ENCODE assay signal across 21 cellular contexts in genomic region chr1:84427520-84428188, GRCh38. TPM values are rescaled to one million over a fixed set of nuclear protein-coding genes. Genes with fewer than 3 reads are reported as not detected.
DNase-seq lines count a peak whose midpoint lies in the region; ATAC-seq, FAIRE-seq and TF ChIP-seq lines count a peak whose summit lies in the region.
"Had no signal": no experiment of that assay in that cellular context is flagged by ENCODE, and none has a peak within 500 bp of the region (broad histone marks: within the 10 kb centered on the region; RNA-seq: fewer than 3 reads in every experiment).

No MANE protein-coding gene starts in this region.

- no peak for DNase-seq in activated CD8-positive, alpha-beta T cell treated with anti-CD3 and anti-CD28 coated beads, Interleukin-2, amount 10 ng/mL, durations not matched to agents 7 days and 5 days
- DNase-seq in activated CD8-positive, alpha-beta T cell treated with anti-CD3 and anti-CD28 coated beads for 36 hours = no peak
- DNase-seq in PC-3 (peak; percentile 32), endothelial cell of umbilical vein (ENCODE audit: low read depth, low spot score) (no peak), NCI-H1048 (lab: John Stamatoyannopoulos, UW) (no peak)
- no peak for DNase-seq in stimulated activated effector memory CD8-positive, alpha-beta T cell treated with anti-CD3 and anti-CD28 coated beads, Interleukin-12 subunit alpha, Interleukin-12 subunit beta, amount 100 ng/mL, for 72 hours (ENCODE audit: low spot score in 2 of 2)
- DNase-seq in naive thymus-derived CD8-positive, alpha-beta T cell = no peak
- DNase-seq: central memory CD4-positive, alpha-beta T cell; DMS79 treated with DMSO at 0.1 percent for 48 hours; NCI-H1092 treated with DMSO at 0.1 percent for 48 hours; stimulated activated CD4-positive, alpha-beta T cell treated with anti-CD3 and anti-CD28 coated beads, Interleukin-12 subunit alpha, Interleukin-12 subunit beta, amount 100 ng/mL, for 4 hours; stimulated activated naive B cell treated with anti-CD40 and anti-IgM and Interleukin-4, amounts not matched to agents 10 μg/mL and 1 μg/mL and 100 μg/mL, for 72 hours had no signal

- peaks cover 16% of the 10 kb centered on the region for H3K4me1 ChIP-seq in PC-3 (ENCODE audit: insufficient read depth, low read length)
- H3K4me1 ChIP-seq in endothelial cell of umbilical vein (ENCODE audit: control insufficient read depth, extremely low read depth, insufficient read depth, low read length) = peaks cover 4% of the 10 kb centered on the region

- dilution Hi-C loops in endothelial cell of umbilical vein (cut with MboI; ENCODE audit: extremely low pct_ligation_motif_present, low sequenced_read_pairs) = loop anchor here (25.0 kb wide), 2 partner anchors 185 to 290 kb away; partner anchors contain the start of gene PRKACB

- no peaks in the 10 kb centered on the region for H4K20me1 ChIP-seq in PC-3 (ENCODE audit: low read length)
- no peaks in the 10 kb centered on the region for H4K20me1 ChIP-seq in endothelial cell of umbilical vein (replicated peaks; ENCODE audit: control insufficient read depth, extremely low read depth, insufficient read depth, low read length)

- H3K4me2 ChIP-seq in PC-3 (ENCODE audit: low read length) = no peak overlapping the region
- no peak overlapping the region for H3K4me2 ChIP-seq in endothelial cell of umbilical vein (ENCODE audit: insufficient read depth, low read length)
- H3K4me2 ChIP-seq: hepatocyte had no signal

- H3K27me3 Mint-ChIP-seq in activated CD8-positive, alpha-beta T cell treated with anti-CD3 and anti-CD28 coated beads, Interleukin-2, amount 10 ng/mL, durations not matched to agents 7 days and 5 days (ENCODE audit: low read depth) = peaks cover 5% of the 10 kb centered on the region
- no peaks in the 10 kb centered on the region for H3K27me3 Mint-ChIP-seq in activated CD8-positive, alpha-beta T cell treated with anti-CD3 and anti-CD28 coated beads for 36 hours
- peaks cover 0 to 4% (median 0%) of the 10 kb centered on the region in 5 donors for H3K27me3 Mint-ChIP-seq in naive thymus-derived CD8-positive, alpha-beta T cell
- H3K27me3 Mint-ChIP-seq: IgD-negative memory B cell; stimulated activated naive B cell treated with anti-CD40 and anti-IgM and Interleukin-4, amounts not matched to agents 10 μg/mL and 1 μg/mL and 100 μg/mL, for 72 hours; type B pancreatic cell had no signal

- H3K27me3 ChIP-seq in PC-3 (ENCODE audit: low read length) (no peaks in the 10 kb centered on the region), endothelial cell of umbilical vein (ENCODE audit: control insufficient read depth in 2 of 2, insufficient read depth in 2 of 2, low read length in 2 of 2) (no peaks in the 10 kb centered on the region)
- H3K27me3 ChIP-seq: hepatocyte had no signal

- H3K4me1 Mint-ChIP-seq in activated CD8-positive, alpha-beta T cell treated with anti-CD3 and anti-CD28 coated beads, Interleukin-2, amount 10 ng/mL, durations not matched to agents 7 days and 5 days (ENCODE audit: low read depth) = no peaks in the 10 kb centered on the region
- no peaks in the 10 kb centered on the region for H3K4me1 Mint-ChIP-seq in activated CD8-positive, alpha-beta T cell treated with anti-CD3 and anti-CD28 coated beads for 36 hours (ENCODE audit: low read depth)
- no peaks in the 10 kb centered on the region for H3K4me1 Mint-ChIP-seq in stimulated activated effector memory CD8-positive, alpha-beta T cell treated with anti-CD3 and anti-CD28 coated beads, Interleukin-12 subunit alpha, Interleukin-12 subunit beta, amount 100 ng/mL, for 72 hours
- peaks cover 0 to 2% (median 0%) of the 10 kb centered on the region in 4 donors for H3K4me1 Mint-ChIP-seq in naive thymus-derived CD8-positive, alpha-beta T cell

- TF ChIP-seq CTCF in activated CD8-positive, alpha-beta T cell treated with anti-CD3 and anti-CD28 coated beads for 36 hours (IDR thresholded peaks at IDR 0.05) = no peak
- TF ChIP-seq CTCF in PC-3 (conservative IDR thresholded peaks at IDR 0.05; ENCODE audit: low read depth, low read length) = no peak
- TF ChIP-seq CTCF in endothelial cell of umbilical vein (IDR thresholded peaks at IDR 0.05; ENCODE audit: extremely low read depth in 1 of 2, insufficient read depth in 1 of 2, low read depth in 1 of 2, low read length in 2 of 2) = no peak

- no TSS peak for BruUV-seq in PC-3 (replicated peaks; lab: Mats Ljungman, UMichigan)
- no TSS peak for BruUV-seq in endothelial cell of umbilical vein (replicated peaks; lab: Mats Ljungman, UMichigan)

- H3K9me2 ChIP-seq in PC-3 (replicated peaks; ENCODE audit: low read length) = no peaks in the 10 kb centered on the region

- POLR2A ChIA-PET in activated CD8-positive, alpha-beta T cell treated with anti-CD3 and anti-CD28 coated beads, Interleukin-2, amount 10 ng/mL, durations not matched to agents 7 days and 5 days (lab: Charles Lee) = no interaction called here
- POLR2A ChIA-PET in activated CD8-positive, alpha-beta T cell treated with anti-CD3 and anti-CD28 coated beads for 36 hours (lab: Charles Lee) = no interaction called here
- POLR2A ChIA-PET in PC-3 (lab: Charles Lee; ENCODE audit: unreplicated experiment) = no interaction called here
- POLR2A ChIA-PET in endothelial cell of umbilical vein (lab: Charles Lee) = no interaction called here
- POLR2A ChIA-PET in naive thymus-derived CD8-positive, alpha-beta T cell (lab: Charles Lee) = interaction anchor here (0.6 kb wide), 2 partner anchors 285 to 496 kb away, joined by 3 to 5 read pairs; no protein-coding TSS in a partner anchor

- H3K27ac ChIP-seq in PC-3 (ENCODE audit: low read length) (no peak overlapping the region), endothelial cell of umbilical vein (ENCODE audit: insufficient read depth, low read depth, low read length) (no peak overlapping the region)
- H3K27ac ChIP-seq: hepatocyte had no signal

- intact Hi-C loops in activated CD8-positive, alpha-beta T cell treated with anti-CD3 and anti-CD28 coated beads for 36 hours (cut with micrococcal nuclease) = no loop called here
- intact Hi-C loops in PC-3 (cut with micrococcal nuclease) (no loop called here), endothelial cell of umbilical vein (cut with micrococcal nuclease) (no loop called here)

- H3K9me3 ChIP-seq in PC-3 (ENCODE audit: low read length) (no peaks in the 10 kb centered on the region), endothelial cell of umbilical vein (replicated peaks; ENCODE audit: control insufficient read depth, insufficient read depth, low read length) (no peaks in the 10 kb centered on the region)

- FAIRE-seq in endothelial cell of umbilical vein (lab: Jason Lieb, UNC) = peak; percentile 58
- FAIRE-seq: GM18507 had no signal

- no peak for TF ChIP-seq POLR2A in endothelial cell of umbilical vein (IDR thresholded peaks at IDR 0.05; ENCODE audit: low read depth, low read length)

- no peaks in the 10 kb centered on the region for H3K36me3 Mint-ChIP-seq in activated CD8-positive, alpha-beta T cell treated with anti-CD3 and anti-CD28 coated beads, Interleukin-2, amount 10 ng/mL, durations not matched to agents 7 days and 5 days (ENCODE audit: low read depth)
- H3K36me3 Mint-ChIP-seq in activated CD8-positive, alpha-beta T cell treated with anti-CD3 and anti-CD28 coated beads for 36 hours (ENCODE audit: low read depth) = no peaks in the 10 kb centered on the region
- no peaks in the 10 kb centered on the region for H3K36me3 Mint-ChIP-seq in stimulated activated effector memory CD8-positive, alpha-beta T cell treated with anti-CD3 and anti-CD28 coated beads, Interleukin-12 subunit alpha, Interleukin-12 subunit beta, amount 100 ng/mL, for 72 hours
- H3K36me3 Mint-ChIP-seq in naive thymus-derived CD8-positive, alpha-beta T cell = peaks cover 0 to 13% (median 6%) of the 10 kb centered on the region in 3 donors

- H3K9me3 Mint-ChIP-seq in activated CD8-positive, alpha-beta T cell treated with anti-CD3 and anti-CD28 coated beads, Interleukin-2, amount 10 ng/mL, durations not matched to agents 7 days and 5 days (ENCODE audit: insufficient read depth) = no peaks in the 10 kb centered on the region
- H3K9me3 Mint-ChIP-seq in activated CD8-positive, alpha-beta T cell treated with anti-CD3 and anti-CD28 coated beads for 36 hours = peaks cover 12% of the 10 kb centered on the region
- H3K9me3 Mint-ChIP-seq in stimulated activated effector memory CD8-positive, alpha-beta T cell treated with anti-CD3 and anti-CD28 coated beads, Interleukin-12 subunit alpha, Interleukin-12 subunit beta, amount 100 ng/mL, for 72 hours = no peaks in the 10 kb centered on the region
- H3K9me3 Mint-ChIP-seq in naive thymus-derived CD8-positive, alpha-beta T cell = peaks cover 0 to 12% (median 7%) of the 10 kb centered on the region in 9 donors

- ATAC-seq in activated CD8-positive, alpha-beta T cell treated with anti-CD3 and anti-CD28 coated beads, Interleukin-2, amount 10 ng/mL, durations not matched to agents 7 days and 5 days = peak; percentile 51
- no peak for ATAC-seq in activated CD8-positive, alpha-beta T cell treated with anti-CD3 and anti-CD28 coated beads for 36 hours
- peak; percentile 73 for ATAC-seq in PC-3
- peak; percentile 67 for ATAC-seq in stimulated activated effector memory CD8-positive, alpha-beta T cell treated with anti-CD3 and anti-CD28 coated beads, Interleukin-12 subunit alpha, Interleukin-12 subunit beta, amount 100 ng/mL, for 72 hours
- no peak for ATAC-seq in HG03139 (IDR thresholded peaks at IDR 0.05; ENCODE audit: unreplicated experiment)
- ATAC-seq in naive thymus-derived CD8-positive, alpha-beta T cell = no peak

- H3K27ac Mint-ChIP-seq in activated CD8-positive, alpha-beta T cell treated with anti-CD3 and anti-CD28 coated beads, Interleukin-2, amount 10 ng/mL, durations not matched to agents 7 days and 5 days = no peak overlapping the region
- no peak overlapping the region for H3K27ac Mint-ChIP-seq in activated CD8-positive, alpha-beta T cell treated with anti-CD3 and anti-CD28 coated beads for 36 hours
- H3K27ac Mint-ChIP-seq in stimulated activated effector memory CD8-positive, alpha-beta T cell treated with anti-CD3 and anti-CD28 coated beads, Interleukin-12 subunit alpha, Interleukin-12 subunit beta, amount 100 ng/mL, for 72 hours = no peak overlapping the region
- H3K27ac Mint-ChIP-seq in naive thymus-derived CD8-positive, alpha-beta T cell = peak overlapping the region in 1 of 10 donors; percentile 43
- H3K27ac Mint-ChIP-seq: activated T-helper 2 cell treated with anti-CD3 and anti-CD28 coated beads, Interferon-gamma antibody, Interleukin-2, Interleukin-4, amounts not matched to agents 10 μg/mL and 5 μg/mL and 100 μg/mL, durations not matched to agents 14 hours and 24 hours and 36 hours; IgD-negative memory B cell; stimulated activated naive B cell treated with anti-CD40 and anti-IgM and Interleukin-4, amounts not matched to agents 10 μg/mL and 1 μg/mL and 100 μg/mL, for 72 hours; type B pancreatic cell had no signal

- H3K9me1 ChIP-seq in endothelial cell of umbilical vein (replicated peaks; ENCODE audit: control insufficient read depth, extremely low read depth, insufficient read depth, low read length) = no peaks in the 10 kb centered on the region

- H3K4me3 Mint-ChIP-seq in activated CD8-positive, alpha-beta T cell treated with anti-CD3 and anti-CD28 coated beads, Interleukin-2, amount 10 ng/mL, durations not matched to agents 7 days and 5 days = no peak overlapping the region
- no peak overlapping the region for H3K4me3 Mint-ChIP-seq in activated CD8-positive, alpha-beta T cell treated with anti-CD3 and anti-CD28 coated beads for 36 hours
- no peak overlapping the region for H3K4me3 Mint-ChIP-seq in stimulated activated effector memory CD8-positive, alpha-beta T cell treated with anti-CD3 and anti-CD28 coated beads, Interleukin-12 subunit alpha, Interleukin-12 subunit beta, amount 100 ng/mL, for 72 hours
- H3K4me3 Mint-ChIP-seq in naive thymus-derived CD8-positive, alpha-beta T cell = no peak overlapping the region
- H3K4me3 Mint-ChIP-seq: IgD-negative memory B cell; stimulated activated naive B cell treated with anti-CD40 and anti-IgM and Interleukin-4, amounts not matched to agents 10 μg/mL and 1 μg/mL and 100 μg/mL, for 72 hours; type B pancreatic cell had no signal

- H3K9ac ChIP-seq in PC-3 (ENCODE audit: low read length) = no peak overlapping the region
- no peak overlapping the region for H3K9ac ChIP-seq in endothelial cell of umbilical vein (replicated peaks; ENCODE audit: extremely low read depth, insufficient read depth, low read length)

- H3K4me3 ChIP-seq in PC-3 (ENCODE audit: low read length) = no peak overlapping the region
- no peak overlapping the region for H3K4me3 ChIP-seq in endothelial cell of umbilical vein (replicated peaks in 1 of 3; ENCODE audit: insufficient read depth in 1 of 3, low read depth in 1 of 3, low read length in 3 of 3)
- H3K4me3 ChIP-seq: hepatocyte had no signal

- H3K36me3 ChIP-seq in PC-3 (ENCODE audit: low read depth, low read length) = no peaks in the 10 kb centered on the region
- no peaks in the 10 kb centered on the region for H3K36me3 ChIP-seq in endothelial cell of umbilical vein (ENCODE audit: control insufficient read depth in 2 of 2, extremely low read depth in 1 of 2, insufficient read depth in 2 of 2, low read length in 2 of 2)

- no peak overlapping the region for H2AFZ ChIP-seq in PC-3 (ENCODE audit: low read length)
- H2AFZ ChIP-seq in endothelial cell of umbilical vein (ENCODE audit: low read depth, low read length) = peak overlapping the region; percentile 85
- H2AFZ ChIP-seq: hepatocyte had no signal

- no peaks in the 10 kb centered on the region for H3F3A ChIP-seq in PC-3 (ENCODE audit: low read length, unreplicated experiment)

- H3K79me2 ChIP-seq in PC-3 (ENCODE audit: low read length) = no peaks in the 10 kb centered on the region
- no peaks in the 10 kb centered on the region for H3K79me2 ChIP-seq in endothelial cell of umbilical vein (ENCODE audit: control insufficient read depth, insufficient read depth, low read length)
- H3K79me2 ChIP-seq: hepatocyte had no signal

- CTCF ChIA-PET in activated CD8-positive, alpha-beta T cell treated with anti-CD3 and anti-CD28 coated beads, Interleukin-2, amount 10 ng/mL, durations not matched to agents 7 days and 5 days (lab: Charles Lee) = interaction anchor here (1.2 to 1.9 kb wide), 2 partner anchors 15 to 345 kb away, joined by 3 to 6 read pairs; no protein-coding TSS in a partner anchor
- CTCF ChIA-PET in activated CD8-positive, alpha-beta T cell treated with anti-CD3 and anti-CD28 coated beads for 36 hours (lab: Charles Lee) = interaction anchor here (1.6 kb wide), 1 partner anchor 522 kb away, joined by 4 read pairs; no protein-coding TSS in a partner anchor
- CTCF ChIA-PET in PC-3 (lab: Charles Lee) (interaction anchor here (0.6 kb wide), 2 partner anchors 16 to 180 kb away, joined by 3 read pairs; no protein-coding TSS in a partner anchor), endothelial cell of umbilical vein (lab: Charles Lee) (interaction anchor here (0.7 to 2.3 kb wide), 3 partner anchors 125 to 495 kb away, joined by 3 to 9 read pairs (median 4); no protein-coding TSS in a partner anchor)

RNA-seq across cellular contexts. Expression of gene DNASE2B, which starts 29.4 kb away (rescaled TPM):
- not detected for total RNA-seq in activated CD8-positive, alpha-beta T cell treated with anti-CD3 and anti-CD28 coated beads, Interleukin-2, amount 10 ng/mL, durations not matched to agents 7 days and 5 days
- total RNA-seq in activated CD8-positive, alpha-beta T cell treated with anti-CD3 and anti-CD28 coated beads for 36 hours = not detected
- total RNA-seq in PC-3 (2014; rRNA removed) = not detected in 2 replicates
- not detected in 2 replicates for total RNA-seq in endothelial cell of umbilical vein
- polyA plus RNA-seq in endothelial cell of umbilical vein = not detected in 2 replicates
- polyA plus RNA-seq in endothelial cell of umbilical vein (2011; cell fraction: cytosol; rRNA removed) = not detected in 2 replicates
- polyA plus RNA-seq in endothelial cell of umbilical vein (2011; cell fraction: nucleus; rRNA removed) = 0.18 and 0.25 TPM in 2 replicates
- polyA plus RNA-seq in endothelial cell of umbilical vein (2012) = not detected in 2 replicates
- not detected in 2 replicates for polyA minus RNA-seq in endothelial cell of umbilical vein
- not detected for polyA minus RNA-seq in endothelial cell of umbilical vein (2011; cell fraction: cytosol; rRNA and poly(A)+ RNA removed)
- not detected in 2 replicates for polyA minus RNA-seq in endothelial cell of umbilical vein (2011; cell fraction: nucleus; rRNA and poly(A)+ RNA removed)
- not detected for total RNA-seq in naive thymus-derived CD8-positive, alpha-beta T cell
- not detected for polyA plus RNA-seq in naive thymus-derived CD8-positive, alpha-beta T cell
- total RNA-seq: A673; activated T-helper 2 cell treated with anti-CD3 and anti-CD28 coated beads, Interferon-gamma antibody, Interleukin-2, Interleukin-4, amounts not matched to agents 10 μg/mL and 5 μg/mL and 100 μg/mL, durations not matched to agents 14 hours and 24 hours and 36 hours; hepatocyte; kidney epithelial cell; T-helper 1 cell treated with Interleukin-12 subunit alpha and Interleukin-12 subunit beta and Interleukin-4 antibody, amounts not matched to agents 30 ng/mL and 1 ng/mL, for 36 hours had no signal
- polyA plus RNA-seq: hepatocyte, IgD-negative memory B cell had no signal

RNA-seq across cellular contexts. Expression of gene RPF1, which starts 51.4 kb away (rescaled TPM):
- 10 to 100 TPM; 41.6 to 44.1 TPM for total RNA-seq in activated CD8-positive, alpha-beta T cell treated with anti-CD3 and anti-CD28 coated beads, Interleukin-2, amount 10 ng/mL, durations not matched to agents 7 days and 5 days
- total RNA-seq in activated CD8-positive, alpha-beta T cell treated with anti-CD3 and anti-CD28 coated beads for 36 hours = 10 to 100 TPM; 61.9 to 64.1 TPM
- 83.0 and 85.8 TPM in 2 replicates for total RNA-seq in PC-3 (2014; rRNA removed)
- total RNA-seq in endothelial cell of umbilical vein = 32.6 and 34.3 TPM in 2 replicates
- polyA plus RNA-seq in endothelial cell of umbilical vein = 10.9 and 15.3 TPM in 2 replicates
- polyA plus RNA-seq in endothelial cell of umbilical vein (2011; cell fraction: cytosol; rRNA removed) = 25.5 and 27.4 TPM in 2 replicates
- polyA plus RNA-seq in endothelial cell of umbilical vein (2011; cell fraction: nucleus; rRNA removed) = 16.2 and 20.3 TPM in 2 replicates
- polyA plus RNA-seq in endothelial cell of umbilical vein (2012) = 33.3 and 43.1 TPM in 2 replicates
- polyA minus RNA-seq in endothelial cell of umbilical vein = 5.1 and 5.4 TPM in 2 replicates
- polyA minus RNA-seq in endothelial cell of umbilical vein (2011; cell fraction: cytosol; rRNA and poly(A)+ RNA removed) = 9.3 TPM
- 8.7 and 8.8 TPM in 2 replicates for polyA minus RNA-seq in endothelial cell of umbilical vein (2011; cell fraction: nucleus; rRNA and poly(A)+ RNA removed)
- total RNA-seq in naive thymus-derived CD8-positive, alpha-beta T cell = 10 to 100 TPM; 50.2 to 52.4 TPM
- 10 to 100 TPM; 55.2 to 64.2 (median 58.4) TPM for polyA plus RNA-seq in naive thymus-derived CD8-positive, alpha-beta T cell

Comparison
In these comparisons a context has a peak if more than half of its experiments do, and no peak if none do; other contexts are left out.
1. ATAC-seq: peak in activated CD8-positive, alpha-beta T cell treated with anti-CD3 and anti-CD28 coated beads, Interleukin-2, amount 10 ng/mL, durations not matched to agents 7 days and 5 days (single experiment), PC-3 (single experiment) and stimulated activated effector memory CD8-positive, alpha-beta T cell treated with anti-CD3 and anti-CD28 coated beads, Interleukin-12 subunit alpha, Interleukin-12 subunit beta, amount 100 ng/mL, for 72 hours (single experiment); none in activated CD8-positive, alpha-beta T cell treated with anti-CD3 and anti-CD28 coated beads for 36 hours (single experiment), HG03139 (single experiment) and naive thymus-derived CD8-positive, alpha-beta T cell (0 of 2).